In the genomic region with DNA sequence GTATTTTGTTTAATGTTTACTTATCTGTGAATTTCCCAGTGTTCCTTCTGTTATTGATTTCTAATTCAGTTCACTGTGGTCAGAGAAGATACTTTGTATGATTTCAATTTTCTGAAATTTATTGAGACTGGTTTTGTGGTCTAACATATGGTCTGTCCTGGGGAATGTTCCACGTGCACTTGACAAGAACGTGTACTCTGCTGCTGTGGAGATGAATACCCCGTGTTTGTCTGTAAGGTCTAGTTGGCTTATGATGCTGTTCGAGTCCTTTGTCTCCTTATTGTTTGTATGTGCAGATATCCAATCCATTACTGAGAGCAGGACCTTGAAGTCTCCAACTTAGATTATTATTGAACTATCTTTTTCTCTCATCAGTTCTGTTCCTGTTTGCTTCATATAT, we compare ENCODE assay signal across 20 cellular contexts.
DNase-seq lines count a peak whose midpoint lies in the region; ATAC-seq and TF ChIP-seq lines count a peak whose summit lies in the region.
"Had no signal": no experiment of that assay in that cellular context is flagged by ENCODE, and none has a peak within 500 bp of the region (broad histone marks: within the 10 kb centered on the region; RNA-seq: fewer than 3 reads in every experiment).

No MANE protein-coding gene starts in this region.

- H3K4me1 ChIP-seq in A673 (ENCODE audit: insufficient read depth, low read length, poor library complexity, severe bottlenecking) (no peaks in the 10 kb centered on the region), HAP-1 (peaks cover 14% of the 10 kb centered on the region)
- H3K4me1 ChIP-seq: BLaER1 treated with 17β-estradiol and CSF1 and Interleukin-3, amounts not matched to agents 10 nM and 100 nM had no signal

- BruUV-seq in A673 (replicated peaks; lab: Mats Ljungman, UMichigan) = no TSS peak

- no peak for TF ChIP-seq CTCF in A673 (conservative IDR thresholded peaks at IDR 0.05; ENCODE audit: low read depth, low read length)

- H3K27ac ChIP-seq in A673 (ENCODE audit: low read depth, low read length, poor library complexity, severe bottlenecking) = no peak overlapping the region
- H3K27ac ChIP-seq: BLaER1 treated with 17β-estradiol and CSF1 and Interleukin-3, amounts not matched to agents 10 nM and 100 nM; C4-2B had no signal

- CTCF ChIA-PET in A673 (lab: Charles Lee) = no interaction called here

- no peak for ATAC-seq in GM21825 (IDR thresholded peaks at IDR 0.05; ENCODE audit: unreplicated experiment)
- ATAC-seq: CD8-positive, alpha-beta T cell had no signal

- H3K27me3 ChIP-seq in A673 (replicated peaks; ENCODE audit: insufficient read depth, low read depth, low read length, poor library complexity) = peaks cover 3% of the 10 kb centered on the region
- H3K27me3 ChIP-seq in HAP-1 (ENCODE audit: low read depth) = no peaks in the 10 kb centered on the region
- H3K27me3 ChIP-seq: BLaER1 treated with 17β-estradiol and CSF1 and Interleukin-3, amounts not matched to agents 10 nM and 100 nM had no signal

- POLR2A ChIA-PET in A673 (lab: Charles Lee; ENCODE audit: low non-redundant PET) = no interaction called here

- in situ Hi-C loops in G401 (cut with HindIII; ENCODE audit: low sequenced_read_pairs) (no loop called here), HAP-1 (cut with MboI; ENCODE audit: low sequenced_read_pairs) (no loop called here)

- DNase-seq in G401 (ENCODE audit: low spot score) (peak; percentile 69), cerebellar cortex (ENCODE audit: low spot score) (peak; percentile 60), A673 (ENCODE audit: low spot score) (no peak), HAP-1 (ENCODE audit: low spot score in 2 of 2) (no peak)
- DNase-seq: 8988T; AML-193; Caco-2; Calu3; CD4-positive, alpha-beta T cell; CD8-positive, alpha-beta T cell; DMS 273 treated with DMSO at 0.1 percent for 48 hours; DMS153; DMS53; DMS79; DND-41; EL; GF-D8 had no signal

- H3K4me3 ChIP-seq in A673 (ENCODE audit: low read depth, low read length, poor library complexity, severe bottlenecking) (no peak overlapping the region), HAP-1 (no peak overlapping the region)
- H3K4me3 ChIP-seq: BLaER1 treated with 17β-estradiol and CSF1 and Interleukin-3, amounts not matched to agents 10 nM and 100 nM had no signal

- H3K36me3 ChIP-seq in A673 (ENCODE audit: insufficient read depth, low read length, poor library complexity, severe bottlenecking) = no peaks in the 10 kb centered on the region
- H3K36me3 ChIP-seq in HAP-1 (replicated peaks) = no peaks in the 10 kb centered on the region
- H3K36me3 ChIP-seq: BLaER1 treated with 17β-estradiol and CSF1 and Interleukin-3, amounts not matched to agents 10 nM and 100 nM had no signal

- intact Hi-C loops in A673 (cut with micrococcal nuclease; ENCODE audit: unreplicated experiment) = no loop called here

- H3K9me3 ChIP-seq in A673 (ENCODE audit: low read depth, low read length, poor library complexity, severe bottlenecking) (no peaks in the 10 kb centered on the region), HAP-1 (no peaks in the 10 kb centered on the region)
- H3K9me3 ChIP-seq: BLaER1 treated with 17β-estradiol and CSF1 and Interleukin-3, amounts not matched to agents 10 nM and 100 nM had no signal

Comparison
In these comparisons a context has a peak if more than half of its experiments do, and no peak if none do; other contexts are left out.
1. DNase-seq: peak in G401 (single experiment) and cerebellar cortex (single experiment); none in A673 (single experiment) and HAP-1 (0 of 2).